14 cellular contexts compared by ENCODE assay signal in the genomic region with DNA sequence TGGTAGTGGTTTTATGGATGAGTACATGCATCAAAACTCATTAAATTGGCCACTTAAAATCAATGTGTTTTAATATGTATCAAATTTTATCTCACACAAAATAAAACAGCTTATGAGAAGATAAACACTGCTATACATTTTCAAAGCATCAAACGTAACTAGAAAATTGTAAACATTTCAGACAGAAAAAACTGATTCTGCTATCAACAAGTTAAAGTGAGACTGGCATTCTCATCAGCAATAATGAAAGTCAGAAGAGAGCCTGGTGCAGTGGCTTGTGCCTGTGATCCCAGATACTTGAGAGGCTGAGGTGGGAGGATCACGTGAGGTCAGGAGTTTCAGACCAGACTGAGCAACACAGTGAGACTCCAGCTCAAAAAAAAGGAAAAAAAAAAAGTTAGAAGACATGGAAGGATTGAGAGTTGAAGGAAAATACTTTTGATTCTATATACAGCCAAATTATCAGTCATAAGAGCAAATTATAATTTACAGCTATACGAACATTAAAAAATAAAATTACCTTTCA. TPM values are rescaled to one million over a fixed set of nuclear protein-coding genes. Genes with fewer than 3 reads are reported as not detected.
DNase-seq lines count a peak whose midpoint lies in the region; ATAC-seq and TF ChIP-seq lines count a peak whose summit lies in the region.
"Had no signal": no experiment of that assay in that cellular context is flagged by ENCODE, and none has a peak within 500 bp of the region (broad histone marks: within the 10 kb centered on the region; RNA-seq: fewer than 3 reads in every experiment).

No MANE protein-coding gene starts in this region.

- H3K9me3 ChIP-seq in SJCRH30 (replicated peaks) (no peaks in the 10 kb centered on the region), prostate gland (no peaks in the 10 kb centered on the region)
- H3K9me3 ChIP-seq: A549, upper lobe of right lung had no signal

- DNase-seq in activated CD4-positive, alpha-beta T cell treated with anti-CD3 and anti-CD28 coated beads, Interleukin-2, amount 10 ng/mL, durations not matched to agents 24 days and 14 days = no peak
- no peak for DNase-seq in activated CD4-positive, alpha-beta T cell treated with anti-CD3 and anti-CD28 coated beads, Interleukin-2, amount 50 U/mL, for 1 hour
- peak in 1 of 2 experiments; percentile 3 for DNase-seq in SJCRH30
- no peak for DNase-seq in endothelial cell (ENCODE audit: low spot score)
- no peak for DNase-seq in stimulated activated effector memory CD8-positive, alpha-beta T cell treated with anti-CD3 and anti-CD28 coated beads, Interleukin-12 subunit alpha, Interleukin-12 subunit beta, amount 100 ng/mL, for 72 hours (ENCODE audit: low spot score in 2 of 2)
- DNase-seq in prostate gland (ENCODE audit: low spot score) = no peak
- no peak for DNase-seq in cardiac septum (ENCODE audit: low spot score)
- no peak for DNase-seq in iPS-NIHi7 (ENCODE audit: extremely low spot score)
- DNase-seq: activated naive CD8-positive, alpha-beta T cell treated with anti-CD3 and anti-CD28 coated beads, Interleukin-2, amount 10 ng/mL, durations not matched to agents 7 days and 5 days; retina; Right ventricle myocardium superior; upper lobe of right lung had no signal

- peaks cover 6% of the 10 kb centered on the region for H3K36me3 Mint-ChIP-seq in activated CD4-positive, alpha-beta T cell treated with anti-CD3 and anti-CD28 coated beads, Interleukin-2, amount 10 ng/mL, durations not matched to agents 24 days and 14 days (ENCODE audit: low read depth)
- no peaks in the 10 kb centered on the region for H3K36me3 Mint-ChIP-seq in endothelial cell (ENCODE audit: low read depth, unreplicated experiment)
- peaks cover 8% of the 10 kb centered on the region for H3K36me3 Mint-ChIP-seq in stimulated activated effector memory CD8-positive, alpha-beta T cell treated with anti-CD3 and anti-CD28 coated beads, Interleukin-12 subunit alpha, Interleukin-12 subunit beta, amount 100 ng/mL, for 72 hours

- H3K4me3 ChIP-seq in SJCRH30 = no peak overlapping the region
- H3K4me3 ChIP-seq in prostate gland = no peak overlapping the region
- H3K4me3 ChIP-seq: A549, upper lobe of right lung had no signal

- TF ChIP-seq POLR2A in prostate gland (IDR thresholded peaks at IDR 0.05) = no peak

- intact Hi-C loops in activated CD4-positive, alpha-beta T cell treated with anti-CD3 and anti-CD28 coated beads, Interleukin-2, amount 10 ng/mL, durations not matched to agents 24 days and 14 days (cut with micrococcal nuclease) = no loop called here
- intact Hi-C loops in prostate gland (cut with DNase I) = no loop called here
- intact Hi-C loops in cardiac septum (cut with DNase I) = no loop called here

- peak overlapping the region; percentile 10 for H3K4me3 Mint-ChIP-seq in activated CD4-positive, alpha-beta T cell treated with anti-CD3 and anti-CD28 coated beads, Interleukin-2, amount 10 ng/mL, durations not matched to agents 24 days and 14 days
- no peak overlapping the region for H3K4me3 Mint-ChIP-seq in endothelial cell (ENCODE audit: unreplicated experiment)
- H3K4me3 Mint-ChIP-seq in stimulated activated effector memory CD8-positive, alpha-beta T cell treated with anti-CD3 and anti-CD28 coated beads, Interleukin-12 subunit alpha, Interleukin-12 subunit beta, amount 100 ng/mL, for 72 hours = no peak overlapping the region

- H3K27me3 Mint-ChIP-seq in activated CD4-positive, alpha-beta T cell treated with anti-CD3 and anti-CD28 coated beads, Interleukin-2, amount 10 ng/mL, durations not matched to agents 24 days and 14 days = no peaks in the 10 kb centered on the region
- H3K27me3 Mint-ChIP-seq in endothelial cell (ENCODE audit: unreplicated experiment) = peaks cover 2% of the 10 kb centered on the region
- H3K27me3 Mint-ChIP-seq: activated naive CD8-positive, alpha-beta T cell treated with anti-CD3 and anti-CD28 coated beads, Interleukin-2, amount 10 ng/mL, durations not matched to agents 7 days and 5 days had no signal

- H3K27ac Mint-ChIP-seq in activated CD4-positive, alpha-beta T cell treated with anti-CD3 and anti-CD28 coated beads, Interleukin-2, amount 10 ng/mL, durations not matched to agents 24 days and 14 days = no peak overlapping the region
- peak overlapping the region; percentile 38 for H3K27ac Mint-ChIP-seq in endothelial cell (ENCODE audit: unreplicated experiment)
- H3K27ac Mint-ChIP-seq in stimulated activated effector memory CD8-positive, alpha-beta T cell treated with anti-CD3 and anti-CD28 coated beads, Interleukin-12 subunit alpha, Interleukin-12 subunit beta, amount 100 ng/mL, for 72 hours = peak overlapping the region; percentile 15
- H3K27ac Mint-ChIP-seq: activated naive CD8-positive, alpha-beta T cell treated with anti-CD3 and anti-CD28 coated beads, Interleukin-2, amount 10 ng/mL, durations not matched to agents 7 days and 5 days had no signal

- H3K36me3 ChIP-seq in SJCRH30 = no peaks in the 10 kb centered on the region
- no peaks in the 10 kb centered on the region for H3K36me3 ChIP-seq in prostate gland
- H3K36me3 ChIP-seq: upper lobe of right lung had no signal

- ATAC-seq in stimulated activated effector memory CD8-positive, alpha-beta T cell treated with anti-CD3 and anti-CD28 coated beads, Interleukin-12 subunit alpha, Interleukin-12 subunit beta, amount 100 ng/mL, for 72 hours = no peak
- ATAC-seq: A549, upper lobe of right lung had no signal

- no peaks in the 10 kb centered on the region for H3K9me3 Mint-ChIP-seq in activated CD4-positive, alpha-beta T cell treated with anti-CD3 and anti-CD28 coated beads, Interleukin-2, amount 10 ng/mL, durations not matched to agents 24 days and 14 days
- H3K9me3 Mint-ChIP-seq in endothelial cell (ENCODE audit: unreplicated experiment) = no peaks in the 10 kb centered on the region
- no peaks in the 10 kb centered on the region for H3K9me3 Mint-ChIP-seq in stimulated activated effector memory CD8-positive, alpha-beta T cell treated with anti-CD3 and anti-CD28 coated beads, Interleukin-12 subunit alpha, Interleukin-12 subunit beta, amount 100 ng/mL, for 72 hours
- H3K9me3 Mint-ChIP-seq: activated naive CD8-positive, alpha-beta T cell treated with anti-CD3 and anti-CD28 coated beads, Interleukin-2, amount 10 ng/mL, durations not matched to agents 7 days and 5 days had no signal

- WGBS in prostate gland = 83% methylated on average over 3 of the region's 3 CpGs

- H3K27ac ChIP-seq in SJCRH30 (peak overlapping the region; percentile 67), prostate gland (no peak overlapping the region)
- H3K27ac ChIP-seq: A549, upper lobe of right lung had no signal

- TF ChIP-seq CTCF in endothelial cell (IDR thresholded peaks at IDR 0.05; ENCODE audit: unreplicated experiment) = no peak
- no peak for TF ChIP-seq CTCF in prostate gland (IDR thresholded peaks at IDR 0.05)

- H3K4me1 ChIP-seq in SJCRH30 (peaks cover 16% of the 10 kb centered on the region), prostate gland (replicated peaks) (peaks cover 8% of the 10 kb centered on the region)

- H3K4me1 Mint-ChIP-seq in activated CD4-positive, alpha-beta T cell treated with anti-CD3 and anti-CD28 coated beads, Interleukin-2, amount 10 ng/mL, durations not matched to agents 24 days and 14 days = peaks cover 16% of the 10 kb centered on the region
- peaks cover 7% of the 10 kb centered on the region for H3K4me1 Mint-ChIP-seq in endothelial cell (ENCODE audit: unreplicated experiment)
- H3K4me1 Mint-ChIP-seq in stimulated activated effector memory CD8-positive, alpha-beta T cell treated with anti-CD3 and anti-CD28 coated beads, Interleukin-12 subunit alpha, Interleukin-12 subunit beta, amount 100 ng/mL, for 72 hours = peaks cover 22% of the 10 kb centered on the region

- H3K27me3 ChIP-seq in SJCRH30 = no peaks in the 10 kb centered on the region
- H3K27me3 ChIP-seq in prostate gland (replicated peaks; ENCODE audit: insufficient read depth) = no peaks in the 10 kb centered on the region
- H3K27me3 ChIP-seq: upper lobe of right lung had no signal

RNA-seq across cellular contexts. Expression of gene TBCK, which starts 2.9 kb away (rescaled TPM):
- 28.1 and 29.5 TPM in 2 replicates for total RNA-seq in activated CD4-positive, alpha-beta T cell treated with anti-CD3 and anti-CD28 coated beads, Interleukin-2, amount 10 ng/mL, durations not matched to agents 24 days and 14 days
- total RNA-seq in SJCRH30 (2014; rRNA removed; shearing (Covaris generic)) = 20.3 and 26.5 TPM in 2 replicates
- total RNA-seq in endothelial cell (ENCODE audit: unreplicated experiment) (48.6 TPM), prostate gland (10 to 100 TPM; 29.8 to 32.3 TPM), cardiac septum (23.7 TPM)

RNA-seq across cellular contexts. Expression of gene AIMP1, which starts 3.3 kb away (rescaled TPM):
- 82.6 and 84.7 TPM in 2 replicates for total RNA-seq in activated CD4-positive, alpha-beta T cell treated with anti-CD3 and anti-CD28 coated beads, Interleukin-2, amount 10 ng/mL, durations not matched to agents 24 days and 14 days
- 32.6 and 35.4 TPM in 2 replicates for total RNA-seq in SJCRH30 (2014; rRNA removed; shearing (Covaris generic))
- total RNA-seq in endothelial cell (ENCODE audit: unreplicated experiment) = 25.4 TPM
- total RNA-seq in prostate gland = 10 to 100 TPM; 20.5 to 32.4 TPM
- total RNA-seq in cardiac septum = 36.9 TPM

RNA-seq across cellular contexts. Expression of gene GIMD1, which starts 55.5 kb away (rescaled TPM):
- not detected in 2 replicates for total RNA-seq in activated CD4-positive, alpha-beta T cell treated with anti-CD3 and anti-CD28 coated beads, Interleukin-2, amount 10 ng/mL, durations not matched to agents 24 days and 14 days
- total RNA-seq in SJCRH30 (2014; rRNA removed; shearing (Covaris generic)) = not detected in 2 replicates
- total RNA-seq in endothelial cell (ENCODE audit: unreplicated experiment) (not detected), prostate gland (not detected), cardiac septum (not detected)
- total RNA-seq: activated naive CD8-positive, alpha-beta T cell treated with anti-CD3 and anti-CD28 coated beads, Interleukin-2, amount 10 ng/mL, durations not matched to agents 7 days and 5 days; kidney epithelial cell; Right ventricle myocardium superior; upper lobe of right lung had no signal
